2 cellular contexts compared by ENCODE assay signal in genomic region chr13:57123660-57124059, GRCh38.
TF ChIP-seq lines count a peak whose summit lies in the region.

No MANE protein-coding gene starts in this region.

TF ChIP-seq in liver, 16 proteins besides CTCF, POLR2A, EP300 and RAD21:
- TF ChIP-seq FOXA2 (IDR thresholded peaks at IDR 0.05) (peak; percentile 6), ZBTB33 (IDR thresholded peaks at IDR 0.05) (peak; percentile 77), GABPA (IDR thresholded peaks at IDR 0.05 in 1 of 2, conservative IDR thresholded peaks at IDR 0.05 in 1 of 2) (no peak), MAX (IDR thresholded peaks at IDR 0.05) (no peak), JUND (IDR thresholded peaks at IDR 0.05) (peak; percentile 17 to 64), ATF3 (IDR thresholded peaks at IDR 0.05) (peak; percentile 21), HNF4A (conservative IDR thresholded peaks at IDR 0.05) (peak; percentile 27 to 60), TAF1 (conservative IDR thresholded peaks at IDR 0.05) (no peak), HNF4G (IDR thresholded peaks at IDR 0.05) (no peak), YY1 (IDR thresholded peaks at IDR 0.05) (peak; percentile 88), SP1 (IDR thresholded peaks at IDR 0.05) (peak; percentile 57), RXRA (IDR thresholded peaks at IDR 0.05) (peak; percentile 42 to 69), FOXA1 (IDR thresholded peaks at IDR 0.05) (no peak), EGR1 (IDR thresholded peaks at IDR 0.05; ENCODE audit: low read depth in 2 of 2) (no peak), NR2F2 (IDR thresholded peaks at IDR 0.05) (no peak)
- TF ChIP-seq, protein P1, sequence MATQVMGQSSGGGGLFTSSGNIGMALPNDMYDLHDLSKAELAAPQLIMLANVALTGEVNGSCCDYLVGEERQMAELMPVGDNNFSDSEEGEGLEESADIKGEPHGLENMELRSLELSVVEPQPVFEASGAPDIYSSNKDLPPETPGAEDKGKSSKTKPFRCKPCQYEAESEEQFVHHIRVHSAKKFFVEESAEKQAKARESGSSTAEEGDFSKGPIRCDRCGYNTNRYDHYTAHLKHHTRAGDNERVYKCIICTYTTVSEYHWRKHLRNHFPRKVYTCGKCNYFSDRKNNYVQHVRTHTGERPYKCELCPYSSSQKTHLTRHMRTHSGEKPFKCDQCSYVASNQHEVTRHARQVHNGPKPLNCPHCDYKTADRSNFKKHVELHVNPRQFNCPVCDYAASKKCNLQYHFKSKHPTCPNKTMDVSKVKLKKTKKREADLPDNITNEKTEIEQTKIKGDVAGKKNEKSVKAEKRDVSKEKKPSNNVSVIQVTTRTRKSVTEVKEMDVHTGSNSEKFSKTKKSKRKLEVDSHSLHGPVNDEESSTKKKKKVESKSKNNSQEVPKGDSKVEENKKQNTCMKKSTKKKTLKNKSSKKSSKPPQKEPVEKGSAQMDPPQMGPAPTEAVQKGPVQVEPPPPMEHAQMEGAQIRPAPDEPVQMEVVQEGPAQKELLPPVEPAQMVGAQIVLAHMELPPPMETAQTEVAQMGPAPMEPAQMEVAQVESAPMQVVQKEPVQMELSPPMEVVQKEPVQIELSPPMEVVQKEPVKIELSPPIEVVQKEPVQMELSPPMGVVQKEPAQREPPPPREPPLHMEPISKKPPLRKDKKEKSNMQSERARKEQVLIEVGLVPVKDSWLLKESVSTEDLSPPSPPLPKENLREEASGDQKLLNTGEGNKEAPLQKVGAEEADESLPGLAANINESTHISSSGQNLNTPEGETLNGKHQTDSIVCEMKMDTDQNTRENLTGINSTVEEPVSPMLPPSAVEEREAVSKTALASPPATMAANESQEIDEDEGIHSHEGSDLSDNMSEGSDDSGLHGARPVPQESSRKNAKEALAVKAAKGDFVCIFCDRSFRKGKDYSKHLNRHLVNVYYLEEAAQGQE (IDR thresholded peaks at IDR 0.05): no peak
TF ChIP-seq in liver: peak in this region for 8.

TF ChIP-seq in HepG2, 621 proteins besides CTCF, POLR2A, EP300 and RAD21:
- TF ChIP-seq ZNF414 (CRISPR knock-in tag; IDR thresholded peaks at IDR 0.05): no peak
- TF ChIP-seq ZNF597 (CRISPR knock-in tag; IDR thresholded peaks at IDR 0.05): no peak
- no peak for TF ChIP-seq SIX4 (CRISPR knock-in tag; IDR thresholded peaks at IDR 0.05)
- no peak for TF ChIP-seq ZBTB38 (CRISPR knock-in tag; IDR thresholded peaks at IDR 0.05)
- TF ChIP-seq ZNF510 (CRISPR knock-in tag; IDR thresholded peaks at IDR 0.05; ENCODE audit: low read depth): no peak
- TF ChIP-seq FLYWCH1 (CRISPR knock-in tag; IDR thresholded peaks at IDR 0.05): no peak
- TF ChIP-seq ARID2 (CRISPR knock-in tag; IDR thresholded peaks at IDR 0.05; ENCODE audit: borderline replicate concordance): no peak
- TF ChIP-seq RCOR2 (CRISPR knock-in tag; IDR thresholded peaks at IDR 0.05): no peak
- no peak for TF ChIP-seq ZBTB40 (IDR thresholded peaks at IDR 0.05)
- TF ChIP-seq ZBTB40 (CRISPR knock-in tag; IDR thresholded peaks at IDR 0.05): no peak
- no peak for TF ChIP-seq ZNF792 (CRISPR knock-in tag; IDR thresholded peaks at IDR 0.05)
- TF ChIP-seq, protein P2, sequence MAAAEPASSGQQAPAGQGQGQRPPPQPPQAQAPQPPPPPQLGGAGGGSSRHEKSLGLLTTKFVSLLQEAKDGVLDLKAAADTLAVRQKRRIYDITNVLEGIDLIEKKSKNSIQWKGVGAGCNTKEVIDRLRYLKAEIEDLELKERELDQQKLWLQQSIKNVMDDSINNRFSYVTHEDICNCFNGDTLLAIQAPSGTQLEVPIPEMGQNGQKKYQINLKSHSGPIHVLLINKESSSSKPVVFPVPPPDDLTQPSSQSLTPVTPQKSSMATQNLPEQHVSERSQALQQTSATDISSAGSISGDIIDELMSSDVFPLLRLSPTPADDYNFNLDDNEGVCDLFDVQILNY (CRISPR knock-in tag; conservative IDR thresholded peaks at IDR 0.05): no peak
- no peak for TF ChIP-seq ZNF124 (CRISPR knock-in tag; IDR thresholded peaks at IDR 0.05)
- TF ChIP-seq MTF2 (CRISPR knock-in tag; IDR thresholded peaks at IDR 0.05; ENCODE audit: borderline replicate concordance): no peak
- TF ChIP-seq, protein P3, sequence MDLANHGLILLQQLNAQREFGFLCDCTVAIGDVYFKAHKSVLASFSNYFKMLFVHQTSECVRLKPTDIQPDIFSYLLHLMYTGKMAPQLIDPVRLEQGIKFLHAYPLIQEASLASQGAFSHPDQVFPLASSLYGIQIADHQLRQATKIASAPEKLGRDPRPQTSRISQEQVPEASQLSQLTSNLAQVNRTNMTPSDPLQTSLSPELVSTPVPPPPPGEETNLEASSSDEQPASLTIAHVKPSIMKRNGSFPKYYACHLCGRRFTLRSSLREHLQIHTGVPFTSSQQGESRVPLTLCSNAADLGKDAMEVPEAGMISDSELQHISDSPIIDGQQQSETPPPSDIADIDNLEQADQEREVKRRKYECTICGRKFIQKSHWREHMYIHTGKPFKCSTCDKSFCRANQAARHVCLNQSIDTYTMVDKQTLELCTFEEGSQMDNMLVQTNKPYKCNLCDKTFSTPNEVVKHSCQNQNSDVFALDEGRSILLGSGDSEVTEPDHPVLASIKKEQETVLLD (CRISPR knock-in tag; IDR thresholded peaks at IDR 0.05; ENCODE audit: low read depth): no peak
- TF ChIP-seq HOXA5 (CRISPR knock-in tag; IDR thresholded peaks at IDR 0.05): no peak
- TF ChIP-seq, protein P4, sequence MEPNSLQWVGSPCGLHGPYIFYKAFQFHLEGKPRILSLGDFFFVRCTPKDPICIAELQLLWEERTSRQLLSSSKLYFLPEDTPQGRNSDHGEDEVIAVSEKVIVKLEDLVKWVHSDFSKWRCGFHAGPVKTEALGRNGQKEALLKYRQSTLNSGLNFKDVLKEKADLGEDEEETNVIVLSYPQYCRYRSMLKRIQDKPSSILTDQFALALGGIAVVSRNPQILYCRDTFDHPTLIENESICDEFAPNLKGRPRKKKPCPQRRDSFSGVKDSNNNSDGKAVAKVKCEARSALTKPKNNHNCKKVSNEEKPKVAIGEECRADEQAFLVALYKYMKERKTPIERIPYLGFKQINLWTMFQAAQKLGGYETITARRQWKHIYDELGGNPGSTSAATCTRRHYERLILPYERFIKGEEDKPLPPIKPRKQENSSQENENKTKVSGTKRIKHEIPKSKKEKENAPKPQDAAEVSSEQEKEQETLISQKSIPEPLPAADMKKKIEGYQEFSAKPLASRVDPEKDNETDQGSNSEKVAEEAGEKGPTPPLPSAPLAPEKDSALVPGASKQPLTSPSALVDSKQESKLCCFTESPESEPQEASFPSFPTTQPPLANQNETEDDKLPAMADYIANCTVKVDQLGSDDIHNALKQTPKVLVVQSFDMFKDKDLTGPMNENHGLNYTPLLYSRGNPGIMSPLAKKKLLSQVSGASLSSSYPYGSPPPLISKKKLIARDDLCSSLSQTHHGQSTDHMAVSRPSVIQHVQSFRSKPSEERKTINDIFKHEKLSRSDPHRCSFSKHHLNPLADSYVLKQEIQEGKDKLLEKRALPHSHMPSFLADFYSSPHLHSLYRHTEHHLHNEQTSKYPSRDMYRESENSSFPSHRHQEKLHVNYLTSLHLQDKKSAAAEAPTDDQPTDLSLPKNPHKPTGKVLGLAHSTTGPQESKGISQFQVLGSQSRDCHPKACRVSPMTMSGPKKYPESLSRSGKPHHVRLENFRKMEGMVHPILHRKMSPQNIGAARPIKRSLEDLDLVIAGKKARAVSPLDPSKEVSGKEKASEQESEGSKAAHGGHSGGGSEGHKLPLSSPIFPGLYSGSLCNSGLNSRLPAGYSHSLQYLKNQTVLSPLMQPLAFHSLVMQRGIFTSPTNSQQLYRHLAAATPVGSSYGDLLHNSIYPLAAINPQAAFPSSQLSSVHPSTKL (CRISPR knock-in tag; IDR thresholded peaks at IDR 0.05): no peak
- no peak for TF ChIP-seq ZNF24 (IDR thresholded peaks at IDR 0.05)
